Comparison of ENCODE assay signal across 32 cellular contexts in genomic region chr2:211331736-211332135, GRCh38.
"Had no signal": no experiment of that assay in that cellular context is flagged by ENCODE, and none has a peak within 500 bp of the region (broad histone marks: within the 10 kb centered on the region; RNA-seq: fewer than 3 reads in every experiment).

No MANE protein-coding gene starts in this region.

- ATAC-seq: activated CD4-positive, alpha-beta T cell treated with anti-CD3 and anti-CD28 coated beads for 36 hours; activated CD8-positive, alpha-beta memory T cell treated with anti-CD3 and anti-CD28 coated beads, Interleukin-2, amount 10 ng/mL, durations not matched to agents 7 days and 5 days; activated CD8-positive, alpha-beta T cell treated with anti-CD3 and anti-CD28 coated beads, Interleukin-2, amount 10 ng/mL, durations not matched to agents 7 days and 5 days; body of pancreas; left cardiac atrium; left ventricle myocardium superior; stimulated activated memory B cell treated with anti-CD40 and anti-IgM and Interleukin-4, amounts not matched to agents 10 μg/mL and 1 μg/mL and 100 μg/mL, for 72 hours; stimulated activated naive CD8-positive, alpha-beta T cell treated with anti-CD3 and anti-CD28 coated beads, Interleukin-15, amount 100 ng/mL, for 72 hours had no signal

- H3K4me1 Mint-ChIP-seq: activated CD4-positive, alpha-beta T cell treated with anti-CD3 and anti-CD28 coated beads for 36 hours; activated CD8-positive, alpha-beta memory T cell treated with anti-CD3 and anti-CD28 coated beads, Interleukin-2, amount 10 ng/mL, durations not matched to agents 7 days and 5 days; naive B cell; nephron progenitor cell; stimulated activated memory B cell treated with anti-CD40 and anti-IgM and Interleukin-4, amounts not matched to agents 10 μg/mL and 1 μg/mL and 100 μg/mL, for 72 hours; stimulated activated naive CD8-positive, alpha-beta T cell treated with anti-CD3 and anti-CD28 coated beads, Interleukin-15, amount 100 ng/mL, for 72 hours had no signal

- H3K36me3 ChIP-seq: right atrium auricular region, uterus had no signal

- H3K4me1 ChIP-seq: body of pancreas, right atrium auricular region, uterus had no signal

- H3K4me3 Mint-ChIP-seq: activated CD4-positive, alpha-beta T cell treated with anti-CD3 and anti-CD28 coated beads for 36 hours; activated CD8-positive, alpha-beta memory T cell treated with anti-CD3 and anti-CD28 coated beads, Interleukin-2, amount 10 ng/mL, durations not matched to agents 7 days and 5 days; activated CD8-positive, alpha-beta T cell treated with anti-CD3 and anti-CD28 coated beads, Interleukin-2, amount 10 ng/mL, durations not matched to agents 7 days and 5 days; activated naive CD8-positive, alpha-beta T cell; mesothelial cell of epicardium; naive B cell; nephron progenitor cell; stimulated activated memory B cell treated with anti-CD40 and anti-IgM and Interleukin-4, amounts not matched to agents 10 μg/mL and 1 μg/mL and 100 μg/mL, for 72 hours; stimulated activated naive CD8-positive, alpha-beta T cell treated with anti-CD3 and anti-CD28 coated beads, Interleukin-15, amount 100 ng/mL, for 72 hours; type B pancreatic cell had no signal

- DNase-seq: activated CD4-positive, alpha-beta T cell treated with anti-CD3 and anti-CD28 coated beads for 36 hours; activated CD4-positive, CD25-positive, alpha-beta regulatory T cell; activated CD8-positive, alpha-beta memory T cell treated with anti-CD3 and anti-CD28 coated beads, Interleukin-2, amount 10 ng/mL, durations not matched to agents 7 days and 5 days; activated CD8-positive, alpha-beta T cell treated with anti-CD3 and anti-CD28 coated beads, Interleukin-2, amount 10 ng/mL, durations not matched to agents 7 days and 5 days; activated naive CD4-positive, alpha-beta T cell treated with Interleukin-2 at 50 U/mL for 16 hours; activated T-cell treated with anti-CD3 and anti-CD28 coated beads, Interleukin-2, amount 50 U/mL, for 48 hours; anterior cingulate cortex; body of pancreas; dermis blood vessel endothelial cell; effector CD4-positive, alpha-beta T cell; glutamatergic neuron; left cardiac atrium; left ventricle myocardium superior; naive B cell; nephron progenitor cell; nucleus accumbens; stimulated activated CD4-positive, alpha-beta T cell treated with anti-CD3 and anti-CD28 coated beads, Interleukin-1b, Interleukin-23, amount 100 ng/mL, for 48 hours; stimulated activated CD4-positive, alpha-beta T cell treated with anti-CD3 and anti-CD28 coated beads, Interleukin-4, amount 100 ng/mL, for 4 hours; stimulated activated CD8-positive, alpha-beta memory T cell treated with anti-CD3 and anti-CD28 coated beads, Interleukin-4, amount 100 ng/mL, for 48 hours; stimulated activated naive CD8-positive, alpha-beta T cell treated with anti-CD3 and anti-CD28 coated beads, Interleukin-15, amount 100 ng/mL, for 72 hours; substantia nigra; T-helper 2 cell; uterus had no signal

- H3K9me3 ChIP-seq: body of pancreas, right atrium auricular region, uterus had no signal

- H3K4me3 ChIP-seq: body of pancreas, right atrium auricular region, smooth muscle cell, uterus had no signal

- H3K27me3 Mint-ChIP-seq: activated CD4-positive, alpha-beta T cell treated with anti-CD3 and anti-CD28 coated beads for 36 hours; activated CD8-positive, alpha-beta memory T cell treated with anti-CD3 and anti-CD28 coated beads, Interleukin-2, amount 10 ng/mL, durations not matched to agents 7 days and 5 days; activated naive CD8-positive, alpha-beta T cell; naive B cell; stimulated activated memory B cell treated with anti-CD40 and anti-IgM and Interleukin-4, amounts not matched to agents 10 μg/mL and 1 μg/mL and 100 μg/mL, for 72 hours; stimulated activated naive CD8-positive, alpha-beta T cell treated with anti-CD3 and anti-CD28 coated beads, Interleukin-15, amount 100 ng/mL, for 72 hours; type B pancreatic cell had no signal

- H3K36me3 Mint-ChIP-seq: activated CD8-positive, alpha-beta memory T cell treated with anti-CD3 and anti-CD28 coated beads, Interleukin-2, amount 10 ng/mL, durations not matched to agents 7 days and 5 days; activated naive CD8-positive, alpha-beta T cell; mesothelial cell of epicardium; naive B cell; stimulated activated memory B cell treated with anti-CD40 and anti-IgM and Interleukin-4, amounts not matched to agents 10 μg/mL and 1 μg/mL and 100 μg/mL, for 72 hours; type B pancreatic cell had no signal

- H3K9me3 Mint-ChIP-seq: mesothelial cell of epicardium; nephron progenitor cell; stimulated activated memory B cell treated with anti-CD40 and anti-IgM and Interleukin-4, amounts not matched to agents 10 μg/mL and 1 μg/mL and 100 μg/mL, for 72 hours had no signal

- H3K4me2 ChIP-seq: smooth muscle cell had no signal

- H3K27ac ChIP-seq: body of pancreas, right atrium auricular region, uterus had no signal

- FAIRE-seq: colon, frontal cortex, keratinocyte had no signal

- H3K27me3 ChIP-seq: body of pancreas, right atrium auricular region, uterus had no signal

- H3K27ac Mint-ChIP-seq: activated CD4-positive, alpha-beta T cell treated with anti-CD3 and anti-CD28 coated beads for 36 hours; activated CD8-positive, alpha-beta memory T cell treated with anti-CD3 and anti-CD28 coated beads, Interleukin-2, amount 10 ng/mL, durations not matched to agents 7 days and 5 days; activated CD8-positive, alpha-beta T cell treated with anti-CD3 and anti-CD28 coated beads, Interleukin-2, amount 10 ng/mL, durations not matched to agents 7 days and 5 days; activated naive CD8-positive, alpha-beta T cell; mesothelial cell of epicardium; naive B cell; stimulated activated memory B cell treated with anti-CD40 and anti-IgM and Interleukin-4, amounts not matched to agents 10 μg/mL and 1 μg/mL and 100 μg/mL, for 72 hours; stimulated activated naive CD8-positive, alpha-beta T cell treated with anti-CD3 and anti-CD28 coated beads, Interleukin-15, amount 100 ng/mL, for 72 hours; type B pancreatic cell had no signal
